ENCODE assay signal across 16 cellular contexts in the genomic region with DNA sequence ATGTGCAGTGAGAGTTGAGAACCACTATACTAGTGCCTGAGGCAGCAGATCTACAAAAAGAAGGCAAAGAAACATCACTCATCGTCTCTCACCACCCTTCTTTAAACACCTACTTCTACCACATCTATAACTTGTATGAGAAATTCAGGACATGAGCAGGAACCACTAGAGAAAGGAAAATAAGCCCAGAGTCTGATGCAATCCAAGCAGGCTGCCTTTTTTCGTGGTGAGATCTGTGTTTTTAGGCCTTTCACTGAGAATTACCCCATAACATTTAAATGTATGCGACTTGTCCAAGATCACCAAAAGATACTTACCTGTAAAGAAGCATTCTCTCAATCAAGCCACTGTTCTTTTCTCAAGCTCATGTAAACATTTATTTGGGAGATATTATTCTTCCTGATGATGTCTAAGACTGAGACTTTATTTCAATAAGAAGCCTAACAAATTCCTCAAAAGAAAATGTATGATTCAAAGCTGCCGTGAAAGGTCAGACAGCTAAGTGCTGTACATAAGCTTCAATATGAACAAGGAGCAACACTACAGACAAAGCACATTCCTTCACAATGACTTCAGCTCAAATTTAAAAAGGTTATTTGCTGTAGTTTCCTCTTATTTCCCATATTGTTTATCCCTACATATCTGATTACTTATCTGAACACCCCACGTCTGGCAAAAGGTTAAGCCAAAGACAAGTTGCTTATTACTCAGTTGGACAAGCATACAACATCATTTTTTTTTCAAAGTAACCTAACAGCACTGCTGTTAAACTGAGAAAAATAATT. TPM values are rescaled to one million over a fixed set of nuclear protein-coding genes. Genes with fewer than 3 reads are reported as not detected.
DNase-seq lines count a peak whose midpoint lies in the region; ATAC-seq, FAIRE-seq and TF ChIP-seq lines count a peak whose summit lies in the region.
"Had no signal": no experiment of that assay in that cellular context is flagged by ENCODE, and none has a peak within 500 bp of the region (broad histone marks: within the 10 kb centered on the region; RNA-seq: fewer than 3 reads in every experiment).

No MANE protein-coding gene starts in this region.

- H3K27me3 Mint-ChIP-seq in osteocyte (ENCODE audit: unreplicated experiment): no peaks in the 10 kb centered on the region
- H3K27me3 Mint-ChIP-seq in activated CD4-positive, alpha-beta T cell treated with anti-CD3 and anti-CD28 coated beads, Interleukin-2, amount 10 ng/mL, durations not matched to agents 24 days and 14 days: no peaks in the 10 kb centered on the region
- H3K27me3 Mint-ChIP-seq: CD4-positive, alpha-beta memory T cell; stimulated activated memory B cell treated with anti-CD40 and anti-IgM and Interleukin-4, amounts not matched to agents 10 μg/mL and 1 μg/mL and 100 μg/mL, for 72 hours had no signal

- dilution Hi-C loops in endothelial cell of umbilical vein (cut with MboI; ENCODE audit: extremely low pct_ligation_motif_present, low sequenced_read_pairs): no loop called here

- ATAC-seq in HG02610 (IDR thresholded peaks at IDR 0.05; ENCODE audit: unreplicated experiment) (no peak), HG03045 (IDR thresholded peaks at IDR 0.05; ENCODE audit: unreplicated experiment) (no peak)
- ATAC-seq: HCT116; heart right ventricle; stimulated activated memory B cell treated with anti-CD40 and anti-IgM and Interleukin-4, amounts not matched to agents 10 μg/mL and 1 μg/mL and 100 μg/mL, for 72 hours had no signal

- no peaks in the 10 kb centered on the region for H3K79me2 ChIP-seq in PC-9 (ENCODE audit: low read depth)
- H3K79me2 ChIP-seq in endothelial cell of umbilical vein (ENCODE audit: control insufficient read depth, insufficient read depth, low read length): no peaks in the 10 kb centered on the region

- peak overlapping the region; percentile 10; the same call in 1 of the 2 replicates for H3K4me2 ChIP-seq in PC-9
- H3K4me2 ChIP-seq in endothelial cell of umbilical vein (ENCODE audit: insufficient read depth, low read length): peak overlapping the region; percentile 55

- H3K4me3 ChIP-seq in PC-9 (no peak overlapping the region), endothelial cell of umbilical vein (replicated peaks in 1 of 3; ENCODE audit: insufficient read depth in 1 of 3, low read depth in 1 of 3, low read length in 3 of 3) (no peak overlapping the region)
- H3K4me3 ChIP-seq: ascending aorta, heart right ventricle had no signal

- peaks cover 15% of the 10 kb centered on the region; the same call in 1 of the 2 replicates for H3K36me3 ChIP-seq in PC-9 (ENCODE audit: low read depth)
- no peaks in the 10 kb centered on the region for H3K36me3 ChIP-seq in endothelial cell of umbilical vein (ENCODE audit: control insufficient read depth in 2 of 2, extremely low read depth in 1 of 2, insufficient read depth in 2 of 2, low read length in 2 of 2)

- H4K20me1 ChIP-seq in PC-9 (ENCODE audit: insufficient read depth) (no peaks in the 10 kb centered on the region), endothelial cell of umbilical vein (replicated peaks; ENCODE audit: control insufficient read depth, extremely low read depth, insufficient read depth, low read length) (no peaks in the 10 kb centered on the region)

- H3K9me1 ChIP-seq in endothelial cell of umbilical vein (replicated peaks; ENCODE audit: control insufficient read depth, extremely low read depth, insufficient read depth, low read length): peaks cover 2% of the 10 kb centered on the region

- peaks cover 7% of the 10 kb centered on the region for H3K4me1 Mint-ChIP-seq in osteocyte (ENCODE audit: unreplicated experiment)
- peaks cover 4% of the 10 kb centered on the region for H3K4me1 Mint-ChIP-seq in activated CD4-positive, alpha-beta T cell treated with anti-CD3 and anti-CD28 coated beads, Interleukin-2, amount 10 ng/mL, durations not matched to agents 24 days and 14 days
- H3K4me1 Mint-ChIP-seq: stimulated activated memory B cell treated with anti-CD40 and anti-IgM and Interleukin-4, amounts not matched to agents 10 μg/mL and 1 μg/mL and 100 μg/mL, for 72 hours had no signal

- peaks cover 7% of the 10 kb centered on the region for H3K36me3 Mint-ChIP-seq in osteocyte (ENCODE audit: unreplicated experiment)
- H3K36me3 Mint-ChIP-seq in activated CD4-positive, alpha-beta T cell treated with anti-CD3 and anti-CD28 coated beads, Interleukin-2, amount 10 ng/mL, durations not matched to agents 24 days and 14 days (ENCODE audit: low read depth): peaks cover 11% of the 10 kb centered on the region

- POLR2A ChIA-PET in PC-9 (lab: Charles Lee; ENCODE audit: unreplicated experiment) (interaction anchor here (0.5 to 1.0 kb wide), 5 partner anchors 35 to 244 kb away, joined by 3 to 9 read pairs (median 7); no protein-coding TSS in a partner anchor), endothelial cell of umbilical vein (lab: Charles Lee) (interaction anchor here (0.7 to 2.0 kb wide), 2 partner anchors 15 to 16 kb away, joined by 4 to 12 read pairs; a partner anchor contains a TSS)

- peak; percentile 73 for FAIRE-seq in endothelial cell of umbilical vein (lab: Jason Lieb, UNC)

- H3K4me1 ChIP-seq in PC-9 (replicated peaks; ENCODE audit: insufficient read depth) (peaks cover 7% of the 10 kb centered on the region), endothelial cell of umbilical vein (ENCODE audit: control insufficient read depth, extremely low read depth, insufficient read depth, low read length) (peaks cover 25% of the 10 kb centered on the region)
- H3K4me1 ChIP-seq: ascending aorta, heart right ventricle had no signal

- DNase-seq in EL (peak; percentile 69), PC-9 (peak in 1 of 2 experiments; percentile 70), endothelial cell of umbilical vein (ENCODE audit: low read depth, low spot score) (peak; percentile 87), osteocyte (ENCODE audit: extremely low spot score, unreplicated experiment) (no peak), NCI-H446 treated with DMSO at 0.1 percent for 48 hours (lab: John Stamatoyannopoulos, UW) (no peak)
- no peak for DNase-seq in activated CD4-positive, alpha-beta T cell treated with anti-CD3 and anti-CD28 coated beads, Interleukin-2, amount 10 ng/mL, durations not matched to agents 24 days and 14 days
- DNase-seq: activated T-cell treated with anti-CD3 and anti-CD28 coated beads for 4 hours; CD4-positive, alpha-beta memory T cell; heart right ventricle; retina; stimulated activated CD4-positive, alpha-beta T cell treated with anti-CD3 and anti-CD28 coated beads, Interleukin-4, amount 100 ng/mL, for 24 hours had no signal

- peak overlapping the region; percentile 76 for H3K9ac ChIP-seq in endothelial cell of umbilical vein (replicated peaks; ENCODE audit: extremely low read depth, insufficient read depth, low read length)

- no peak for TF ChIP-seq POLR2A in endothelial cell of umbilical vein (IDR thresholded peaks at IDR 0.05; ENCODE audit: low read depth, low read length)

- H2AFZ ChIP-seq in PC-9 (no peak overlapping the region), endothelial cell of umbilical vein (ENCODE audit: low read depth, low read length) (peak overlapping the region; percentile 45)

- H3K9me2 ChIP-seq in PC-9 (ENCODE audit: insufficient read depth): 0 out of 2 replicates have a peak, but pooled peaks cover 3% of the 10 kb centered on the region

- no peaks in the 10 kb centered on the region for H3K9me3 Mint-ChIP-seq in osteocyte (ENCODE audit: unreplicated experiment)
- no peaks in the 10 kb centered on the region for H3K9me3 Mint-ChIP-seq in activated CD4-positive, alpha-beta T cell treated with anti-CD3 and anti-CD28 coated beads, Interleukin-2, amount 10 ng/mL, durations not matched to agents 24 days and 14 days
- H3K9me3 Mint-ChIP-seq: CD4-positive, alpha-beta memory T cell; stimulated activated memory B cell treated with anti-CD40 and anti-IgM and Interleukin-4, amounts not matched to agents 10 μg/mL and 1 μg/mL and 100 μg/mL, for 72 hours had no signal

- BruUV-seq in PC-9 (replicated peaks; lab: Mats Ljungman, UMichigan) (TSS peak; percentile 20), endothelial cell of umbilical vein (replicated peaks; lab: Mats Ljungman, UMichigan) (TSS peak; percentile 86)

- no peak overlapping the region for H3K4me3 Mint-ChIP-seq in osteocyte (ENCODE audit: unreplicated experiment)
- H3K4me3 Mint-ChIP-seq in activated CD4-positive, alpha-beta T cell treated with anti-CD3 and anti-CD28 coated beads, Interleukin-2, amount 10 ng/mL, durations not matched to agents 24 days and 14 days: no peak overlapping the region
- H3K4me3 Mint-ChIP-seq: CD4-positive, alpha-beta memory T cell; stimulated activated memory B cell treated with anti-CD40 and anti-IgM and Interleukin-4, amounts not matched to agents 10 μg/mL and 1 μg/mL and 100 μg/mL, for 72 hours had no signal

- CTCF ChIA-PET in PC-9 (lab: Charles Lee): interaction anchor here (0.5 to 1.4 kb wide), 8 partner anchors 17 to 1029 kb away, joined by 3 to 9 read pairs (median 4); a partner anchor contains a TSS
- CTCF ChIA-PET in endothelial cell of umbilical vein (lab: Charles Lee): interaction anchor here (0.6 to 4.7 kb wide), 14 partner anchors 8 to 657 kb away, joined by 3 to 79 read pairs (median 4); a partner anchor contains a TSS

- H3F3A ChIP-seq in PC-9 (ENCODE audit: insufficient read depth, low read depth): peaks cover 14% of the 10 kb centered on the region; the same call in 1 of the 2 replicates

- intact Hi-C loops in PC-9 (cut with micrococcal nuclease; ENCODE audit: unreplicated experiment): loop anchor here (2.0 to 10.0 kb wide), 3 partner anchors 16 to 196 kb away; a partner anchor contains a TSS
- intact Hi-C loops in endothelial cell of umbilical vein (cut with micrococcal nuclease): loop anchor here (1.0 to 2.0 kb wide), 4 partner anchors 17 to 340 kb away; a partner anchor contains a TSS
- intact Hi-C loops in activated CD4-positive, alpha-beta T cell treated with anti-CD3 and anti-CD28 coated beads, Interleukin-2, amount 10 ng/mL, durations not matched to agents 24 days and 14 days (cut with micrococcal nuclease): no loop called here

- no peaks in the 10 kb centered on the region for H3K9me3 ChIP-seq in PC-9 (ENCODE audit: insufficient read depth, low read depth)
- H3K9me3 ChIP-seq in endothelial cell of umbilical vein (replicated peaks; ENCODE audit: control insufficient read depth, insufficient read depth, low read length): no peaks in the 10 kb centered on the region
- H3K9me3 ChIP-seq: ascending aorta, heart right ventricle had no signal

- peak overlapping the region; percentile 36 for H3K27ac ChIP-seq in PC-9
- peak overlapping the region; percentile 92 for H3K27ac ChIP-seq in endothelial cell of umbilical vein (ENCODE audit: insufficient read depth, low read depth, low read length)
- H3K27ac ChIP-seq: ascending aorta, heart right ventricle had no signal

- H3K27me3 ChIP-seq in PC-9 (ENCODE audit: insufficient read depth, low read depth) (no peaks in the 10 kb centered on the region), endothelial cell of umbilical vein (ENCODE audit: control insufficient read depth in 2 of 2, insufficient read depth in 2 of 2, low read length in 2 of 2) (no peaks in the 10 kb centered on the region)
- H3K27me3 ChIP-seq: ascending aorta, heart right ventricle had no signal

- TF ChIP-seq CTCF in PC-9 (conservative IDR thresholded peaks at IDR 0.05) (no peak), endothelial cell of umbilical vein (IDR thresholded peaks at IDR 0.05; ENCODE audit: extremely low read depth in 1 of 2, insufficient read depth in 1 of 2, low read depth in 1 of 2, low read length in 2 of 2) (no peak), osteocyte (IDR thresholded peaks at IDR 0.05) (no peak)

- H3K27ac Mint-ChIP-seq in osteocyte (ENCODE audit: unreplicated experiment): peak overlapping the region; percentile 50
- H3K27ac Mint-ChIP-seq in activated CD4-positive, alpha-beta T cell treated with anti-CD3 and anti-CD28 coated beads, Interleukin-2, amount 10 ng/mL, durations not matched to agents 24 days and 14 days: no peak overlapping the region
- H3K27ac Mint-ChIP-seq: stimulated activated memory B cell treated with anti-CD40 and anti-IgM and Interleukin-4, amounts not matched to agents 10 μg/mL and 1 μg/mL and 100 μg/mL, for 72 hours had no signal

RNA-seq across cellular contexts. Expression of a gene that starts 16.5 kb away (rescaled TPM):
- total RNA-seq in PC-9 (2021) (34.7 and 35.9 TPM in 2 replicates), endothelial cell of umbilical vein (15.0 and 16.7 TPM in 2 replicates), osteocyte (10.4 and 16.4 TPM in 2 replicates)
- polyA plus RNA-seq in endothelial cell of umbilical vein: 2.1 and 2.3 TPM in 2 replicates
- polyA plus RNA-seq in endothelial cell of umbilical vein (2011; cell fraction: cytosol; rRNA removed): 4.6 and 4.7 TPM in 2 replicates
- polyA plus RNA-seq in endothelial cell of umbilical vein (2011; cell fraction: nucleus; rRNA removed): 15.0 and 18.4 TPM in 2 replicates
- 7.3 and 10.8 TPM in 2 replicates for polyA plus RNA-seq in endothelial cell of umbilical vein (2012)
- polyA minus RNA-seq in endothelial cell of umbilical vein: 4.2 and 5.8 TPM in 2 replicates
- 4.0 TPM for polyA minus RNA-seq in endothelial cell of umbilical vein (2011; cell fraction: cytosol; rRNA and poly(A)+ RNA removed)
- polyA minus RNA-seq in endothelial cell of umbilical vein (2011; cell fraction: nucleus; rRNA and poly(A)+ RNA removed): 24.1 and 27.2 TPM in 2 replicates
- total RNA-seq in activated CD4-positive, alpha-beta T cell treated with anti-CD3 and anti-CD28 coated beads, Interleukin-2, amount 10 ng/mL, durations not matched to agents 24 days and 14 days: 21.2 and 23.6 TPM in 2 replicates

RNA-seq across cellular contexts. Expression of a gene that starts 33.9 kb away (rescaled TPM):
- total RNA-seq in PC-9 (2021) (1.2 and 3.3 TPM in 2 replicates), endothelial cell of umbilical vein (not detected in 2 replicates), osteocyte (not detected in 2 replicates)
- polyA plus RNA-seq in endothelial cell of umbilical vein: 0.03 and 0.07 TPM in 2 replicates
- polyA plus RNA-seq in endothelial cell of umbilical vein (2011; cell fraction: cytosol; rRNA removed): 0.01 TPM in 2 replicates
- polyA plus RNA-seq in endothelial cell of umbilical vein (2011; cell fraction: nucleus; rRNA removed): 0.24 TPM in 1 of 2 replicates, not detected in the other
- not detected in 2 replicates for polyA plus RNA-seq in endothelial cell of umbilical vein (2012)
- 0.19 and 1.6 TPM in 2 replicates for polyA minus RNA-seq in endothelial cell of umbilical vein
- not detected for polyA minus RNA-seq in endothelial cell of umbilical vein (2011; cell fraction: cytosol; rRNA and poly(A)+ RNA removed)
- polyA minus RNA-seq in endothelial cell of umbilical vein (2011; cell fraction: nucleus; rRNA and poly(A)+ RNA removed): 0.48 TPM in 1 of 2 replicates, not detected in the other
- total RNA-seq in activated CD4-positive, alpha-beta T cell treated with anti-CD3 and anti-CD28 coated beads, Interleukin-2, amount 10 ng/mL, durations not matched to agents 24 days and 14 days: 8.5 and 11.5 TPM in 2 replicates
- total RNA-seq: ascending aorta had no signal

RNA-seq across cellular contexts. Expression of a gene that starts 57.1 kb away (rescaled TPM):
- total RNA-seq in PC-9 (2021) (6.0 and 9.1 TPM in 2 replicates), endothelial cell of umbilical vein (3.3 and 4.7 TPM in 2 replicates), osteocyte (4.2 and 7.4 TPM in 2 replicates)
- 1.3 and 1.5 TPM in 2 replicates for polyA plus RNA-seq in endothelial cell of umbilical vein
- polyA plus RNA-seq in endothelial cell of umbilical vein (2011; cell fraction: cytosol; rRNA removed): 0.23 and 0.39 TPM in 2 replicates
- polyA plus RNA-seq in endothelial cell of umbilical vein (2011; cell fraction: nucleus; rRNA removed): 18.8 and 30.7 TPM in 2 replicates
- 1.2 and 1.7 TPM in 2 replicates for polyA plus RNA-seq in endothelial cell of umbilical vein (2012)
- 5.2 and 6.6 TPM in 2 replicates for polyA minus RNA-seq in endothelial cell of umbilical vein
- 3.5 TPM for polyA minus RNA-seq in endothelial cell of umbilical vein (2011; cell fraction: cytosol; rRNA and poly(A)+ RNA removed)
- polyA minus RNA-seq in endothelial cell of umbilical vein (2011; cell fraction: nucleus; rRNA and poly(A)+ RNA removed): 17.2 and 20.6 TPM in 2 replicates
- 2.5 and 2.7 TPM in 2 replicates for total RNA-seq in activated CD4-positive, alpha-beta T cell treated with anti-CD3 and anti-CD28 coated beads, Interleukin-2, amount 10 ng/mL, durations not matched to agents 24 days and 14 days

Comparison
In these comparisons a context has a peak if more than half of its experiments do, and no peak if none do; other contexts are left out.
1. DNase-seq: peak in EL (single experiment) and endothelial cell of umbilical vein (single experiment); none in osteocyte (single experiment), NCI-H446 treated with DMSO at 0.1 percent for 48 hours (single experiment) and activated CD4-positive, alpha-beta T cell treated with anti-CD3 and anti-CD28 coated beads, Interleukin-2, amount 10 ng/mL, durations not matched to agents 24 days and 14 days (single experiment).